ENCODE assay signal across 2 cellular contexts in genomic region chr7:43698461-43699255, GRCh38.
TF ChIP-seq lines count a peak whose summit lies in the region.

No MANE protein-coding gene starts in this region.

TF ChIP-seq in IMR-90, 13 proteins besides CTCF, POLR2A, EP300 and RAD21:
- no peak for TF ChIP-seq RFX5 (IDR thresholded peaks at IDR 0.05; ENCODE audit: low read depth, low read length)
- no peak for TF ChIP-seq SMC3 (IDR thresholded peaks at IDR 0.05; ENCODE audit: low read depth, low read length)
- TF ChIP-seq FOS (IDR thresholded peaks at IDR 0.05; ENCODE audit: low read depth, low read length): no peak
- no peak for TF ChIP-seq CHD1 (IDR thresholded peaks at IDR 0.05; ENCODE audit: low read depth, low read length)
- TF ChIP-seq, protein P1, sequence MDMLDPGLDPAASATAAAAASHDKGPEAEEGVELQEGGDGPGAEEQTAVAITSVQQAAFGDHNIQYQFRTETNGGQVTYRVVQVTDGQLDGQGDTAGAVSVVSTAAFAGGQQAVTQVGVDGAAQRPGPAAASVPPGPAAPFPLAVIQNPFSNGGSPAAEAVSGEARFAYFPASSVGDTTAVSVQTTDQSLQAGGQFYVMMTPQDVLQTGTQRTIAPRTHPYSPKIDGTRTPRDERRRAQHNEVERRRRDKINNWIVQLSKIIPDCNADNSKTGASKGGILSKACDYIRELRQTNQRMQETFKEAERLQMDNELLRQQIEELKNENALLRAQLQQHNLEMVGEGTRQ (IDR thresholded peaks at IDR 0.05; ENCODE audit: low read depth, low read length): no peak
- TF ChIP-seq CEBPB (IDR thresholded peaks at IDR 0.05; ENCODE audit: low read depth, low read length): no peak
- no peak for TF ChIP-seq BHLHE40 (IDR thresholded peaks at IDR 0.05; ENCODE audit: low read depth, low read length)
- no peak for TF ChIP-seq MAZ (IDR thresholded peaks at IDR 0.05; ENCODE audit: borderline replicate concordance, low read depth, low read length)
- no peak for TF ChIP-seq MXI1 (IDR thresholded peaks at IDR 0.05; ENCODE audit: borderline replicate concordance, low read depth, low read length)
- no peak for TF ChIP-seq MAFK (IDR thresholded peaks at IDR 0.05; ENCODE audit: low read depth, low read length)
- TF ChIP-seq, protein P2, sequence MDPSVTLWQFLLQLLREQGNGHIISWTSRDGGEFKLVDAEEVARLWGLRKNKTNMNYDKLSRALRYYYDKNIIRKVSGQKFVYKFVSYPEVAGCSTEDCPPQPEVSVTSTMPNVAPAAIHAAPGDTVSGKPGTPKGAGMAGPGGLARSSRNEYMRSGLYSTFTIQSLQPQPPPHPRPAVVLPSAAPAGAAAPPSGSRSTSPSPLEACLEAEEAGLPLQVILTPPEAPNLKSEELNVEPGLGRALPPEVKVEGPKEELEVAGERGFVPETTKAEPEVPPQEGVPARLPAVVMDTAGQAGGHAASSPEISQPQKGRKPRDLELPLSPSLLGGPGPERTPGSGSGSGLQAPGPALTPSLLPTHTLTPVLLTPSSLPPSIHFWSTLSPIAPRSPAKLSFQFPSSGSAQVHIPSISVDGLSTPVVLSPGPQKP (IDR thresholded peaks at IDR 0.05; ENCODE audit: borderline replicate concordance, low read depth, low read length): no peak
- TF ChIP-seq NFE2L2 (IDR thresholded peaks at IDR 0.05; ENCODE audit: low read depth, low read length): no peak
- TF ChIP-seq RCOR1 (IDR thresholded peaks at IDR 0.05; ENCODE audit: insufficient replicate concordance, low read length): no peak

TF ChIP-seq in neural cell, 6 proteins besides CTCF, POLR2A, EP300 and RAD21:
- TF ChIP-seq EZH2 (IDR thresholded peaks at IDR 0.05; ENCODE audit: borderline replicate concordance, insufficient read depth, low read length, poor library complexity, severe bottlenecking) (no peak), MXI1 (conservative IDR thresholded peaks at IDR 0.05; ENCODE audit: poor library complexity, severe bottlenecking) (no peak), REST (IDR thresholded peaks at IDR 0.05; ENCODE audit: borderline replicate concordance) (no peak), SMC3 (conservative IDR thresholded peaks at IDR 0.05; ENCODE audit: poor library complexity) (no peak), POLR2AphosphoS5 (IDR thresholded peaks at IDR 0.05) (no peak), TAF1 (IDR thresholded peaks at IDR 0.05; ENCODE audit: low read depth) (no peak)
